In the genomic region with DNA sequence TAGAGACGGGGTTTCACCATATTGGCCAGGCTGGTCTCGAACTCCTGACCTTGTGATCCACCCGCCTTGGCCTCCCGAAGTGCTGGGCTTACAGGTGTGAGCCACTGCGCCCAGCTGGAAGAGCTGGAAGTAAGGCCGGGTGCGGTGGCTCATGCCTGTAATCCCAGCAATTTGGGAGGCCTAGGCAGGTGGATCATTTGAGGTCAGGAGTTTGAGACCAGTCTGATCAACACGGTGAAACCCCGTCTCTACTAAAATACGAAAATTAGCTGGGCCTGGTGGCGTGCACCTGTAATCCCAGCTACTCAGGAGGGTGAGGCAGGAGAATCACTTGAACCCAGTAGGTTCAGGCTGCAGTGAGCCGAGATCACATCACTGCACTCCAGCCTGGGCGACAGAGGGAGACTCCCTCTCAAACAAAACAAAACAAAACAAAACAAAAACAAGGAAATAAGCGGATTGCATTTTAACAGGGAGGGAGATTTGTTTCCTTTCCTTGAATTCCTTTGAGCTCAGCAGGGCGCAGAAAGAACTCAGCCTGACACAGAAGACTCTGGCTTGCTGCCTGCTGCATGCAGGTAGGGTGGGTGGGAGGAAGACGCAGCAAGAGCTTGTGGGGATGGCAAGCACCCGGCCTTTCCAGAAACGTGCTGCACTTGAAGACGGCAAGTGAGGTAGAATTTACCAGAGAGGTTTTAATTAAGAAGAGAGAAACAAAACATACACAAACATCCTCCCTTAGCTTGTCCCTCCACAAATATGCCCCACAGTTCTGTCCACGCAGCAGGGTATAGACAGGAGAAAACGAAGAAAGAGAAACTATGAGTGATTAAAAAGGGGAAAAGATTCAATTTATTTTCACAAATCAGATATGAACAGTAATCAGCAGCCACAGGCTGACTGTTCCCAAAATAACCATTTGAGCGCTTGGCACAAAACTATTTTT, we compare ENCODE assay signal across 15 cellular contexts. TPM values are rescaled to one million over a fixed set of nuclear protein-coding genes. Genes with fewer than 3 reads are reported as not detected.
DNase-seq lines count a peak whose midpoint lies in the region; ATAC-seq, FAIRE-seq and TF ChIP-seq lines count a peak whose summit lies in the region.
"Had no signal": no experiment of that assay in that cellular context is flagged by ENCODE, and none has a peak within 500 bp of the region (broad histone marks: within the 10 kb centered on the region; RNA-seq: fewer than 3 reads in every experiment).

No MANE protein-coding gene starts in this region.

- H3K9me3 ChIP-seq in HUES64 (ENCODE audit: insufficient read depth, low read depth, low read length) (no peaks in the 10 kb centered on the region), kidney (ENCODE audit: control insufficient read depth in 1 of 2, low read length in 2 of 2) (no peaks in the 10 kb centered on the region), stomach smooth muscle (ENCODE audit: control insufficient read depth in 2 of 2, low read length in 2 of 2) (no peaks in the 10 kb centered on the region)

- FAIRE-seq in kidney (lab: Jason Lieb, UNC): no peak
- FAIRE-seq: keratinocyte had no signal

- no peak for ATAC-seq in GM18519 (IDR thresholded peaks at IDR 0.05; ENCODE audit: low FRiP score, unreplicated experiment)

- H3K4me3 ChIP-seq in HUES64 (ENCODE audit: low read length) (peak overlapping the region; percentile 9; the same call in 1 of the 2 replicates), kidney (ENCODE audit: low read length in 2 of 2) (peak overlapping the region; percentile 7 to 18), stomach smooth muscle (ENCODE audit: low read length in 2 of 2) (peak overlapping the region in 1 of 2 donors; percentile 15)

- 52% methylated on average over 19 of the region's 22 CpGs for WGBS in HUES64

- intact Hi-C loops in kidney (cut with DNase I): no loop called here

- TF ChIP-seq CTCF in kidney (IDR thresholded peaks at IDR 0.05; ENCODE audit: borderline replicate concordance, extremely low read depth, insufficient read depth): no peak

- no peaks in the 10 kb centered on the region for H3K27me3 ChIP-seq in HUES64 (ENCODE audit: insufficient read depth, low read length)
- no peaks in the 10 kb centered on the region for H3K27me3 ChIP-seq in stomach smooth muscle (ENCODE audit: control insufficient read depth in 1 of 2, insufficient read depth in 2 of 2, low read length in 2 of 2)

- H3K36me3 ChIP-seq in HUES64 (ENCODE audit: insufficient read depth, low read length) (no peaks in the 10 kb centered on the region; the same call in 1 of the 2 replicates), kidney (ENCODE audit: control insufficient read depth in 1 of 2, insufficient read depth in 2 of 2, low read length in 2 of 2) (no peaks in the 10 kb centered on the region), stomach smooth muscle (ENCODE audit: control insufficient read depth in 2 of 2, insufficient read depth in 2 of 2, low read length in 2 of 2) (peaks cover 21 to 29% of the 10 kb centered on the region in 2 donors)

- DNase-seq in caudate nucleus (lab: John Stamatoyannopoulos, UW): peak in 39 of 61 donors; percentile 7 to 84 (median 41)
- no peak for DNase-seq in kidney
- DNase-seq in D341Med (ENCODE audit: low spot score): no peak
- no peak for DNase-seq in DMS153 (lab: John Stamatoyannopoulos, UW)
- DNase-seq in AG08395 (ENCODE audit: low spot score): no peak
- DNase-seq: activated CD4-positive, alpha-beta memory T cell treated with anti-CD3 and anti-CD28 coated beads, Interleukin-2, amount 10 ng/mL, durations not matched to agents 7 days and 5 days; central memory CD4-positive, alpha-beta T cell; GDM1; NCI-H146; RPMI8226; stimulated activated CD4-positive, alpha-beta T cell treated with anti-CD3 and anti-CD28 coated beads, Interleukin-4, amount 100 ng/mL, for 24 hours had no signal

- H3K27ac ChIP-seq in HUES64 (ENCODE audit: low read depth, low read length) (peak overlapping the region; percentile 79), caudate nucleus (ENCODE audit: low read depth, low read length) (peak overlapping the region; percentile 86), kidney (ENCODE audit: low read depth in 2 of 2, low read length in 2 of 2) (peak overlapping the region; percentile 68 to 75), stomach smooth muscle (ENCODE audit: low read length) (peak overlapping the region; percentile 55)

- H3K9ac ChIP-seq in HUES64 (ENCODE audit: low read depth, low read length): peak overlapping the region; percentile 66
- H3K9ac ChIP-seq in kidney (ENCODE audit: low read length in 2 of 2): no peak overlapping the region
- H3K9ac ChIP-seq in stomach smooth muscle (ENCODE audit: low read length in 2 of 2): no peak overlapping the region

- H3K4me1 ChIP-seq in HUES64 (ENCODE audit: insufficient read depth, low read length): peaks cover 44% of the 10 kb centered on the region
- peaks cover 13 to 23% of the 10 kb centered on the region in 2 donors for H3K4me1 ChIP-seq in kidney (ENCODE audit: control insufficient read depth in 1 of 2, insufficient read depth in 1 of 2, low read depth in 1 of 2, low read length in 2 of 2)
- H3K4me1 ChIP-seq in stomach smooth muscle (ENCODE audit: control insufficient read depth, insufficient read depth, low read length): peaks cover 69% of the 10 kb centered on the region

RNA-seq across cellular contexts. Expression of a gene that starts 40.8 kb away (rescaled TPM):
- 333 TPM for polyA plus RNA-seq in HUES64 (2013, experiment 1 of 2)
- polyA plus RNA-seq in HUES64 (2013, experiment 2 of 2): 347 TPM
- 41.8 TPM for total RNA-seq in kidney
- 22.5 TPM for polyA plus RNA-seq in kidney (ENCODE audit: insufficient read depth, low read depth, low replicate concordance)

Comparison
In these comparisons a context has a peak if more than half of its experiments do, and no peak if none do; other contexts are left out.
1. DNase-seq: peak in caudate nucleus (39 of 61); none in kidney (single experiment), D341Med (single experiment), DMS153 (single experiment) and AG08395 (single experiment).
2. Peak in every context shown above with its lines, with median percentiles within 50 percentile points of each other: H3K27ac ChIP-seq.